ENCODE assay signal across 13 cellular contexts in genomic region chr19:7426986-7427385, GRCh38.
DNase-seq lines count a peak whose midpoint lies in the region; ATAC-seq and TF ChIP-seq lines count a peak whose summit lies in the region.
"Had no signal": no experiment of that assay in that cellular context is flagged by ENCODE, and none has a peak within 500 bp of the region (broad histone marks: within the 10 kb centered on the region; RNA-seq: fewer than 3 reads in every experiment).

No MANE protein-coding gene starts in this region.

- TF ChIP-seq CTCF in lower lobe of right lung (IDR thresholded peaks at IDR 0.05), result no peak
- TF ChIP-seq CTCF in upper lobe of right lung (IDR thresholded peaks at IDR 0.05), result no peak
- TF ChIP-seq CTCF in A673 (conservative IDR thresholded peaks at IDR 0.05; ENCODE audit: low read depth, low read length), result no peak

- H3K27me3 ChIP-seq in lower lobe of right lung (ENCODE audit: low read depth) (no peaks in the 10 kb centered on the region), upper lobe of right lung (no peaks in the 10 kb centered on the region), A673 (replicated peaks; ENCODE audit: insufficient read depth, low read depth, low read length, poor library complexity) (no peaks in the 10 kb centered on the region)

- CTCF ChIA-PET in A673 (lab: Charles Lee), result no interaction called here

- peak; percentile 26 to 29 for DNase-seq in stimulated activated CD4-positive, alpha-beta T cell treated with anti-CD3 and anti-CD28 coated beads, Interleukin-2, amount 100 ng/mL, for 24 hours
- DNase-seq in stimulated activated CD4-positive, alpha-beta T cell treated with anti-CD3 and anti-CD28 coated beads, Interleukin-4, amount 100 ng/mL, for 1 hour, result no peak
- peak; percentile 72 for DNase-seq in activated CD8-positive, alpha-beta memory T cell treated with anti-CD3 and anti-CD28 coated beads, Interleukin-2, amount 50 U/mL, for 48 hours
- DNase-seq in lower lobe of right lung (no peak), upper lobe of right lung (no peak), dedifferentiated amniotic fluid mesenchymal stem cell (ENCODE audit: extremely low spot score) (no peak), A673 (ENCODE audit: low spot score) (no peak)
- DNase-seq: AML-193, DMS79, NCI-H524, T1000 had no signal

- no peak for TF ChIP-seq POLR2A in GM18505 (IDR thresholded peaks at IDR 0.05; ENCODE audit: borderline replicate concordance, extremely low read depth, insufficient read depth, insufficient read length)

- H3K4me3 ChIP-seq in lower lobe of right lung, result no peak overlapping the region
- no peak overlapping the region for H3K4me3 ChIP-seq in upper lobe of right lung
- no peak overlapping the region for H3K4me3 ChIP-seq in A673 (ENCODE audit: low read depth, low read length, poor library complexity, severe bottlenecking)
- H3K4me3 ChIP-seq: K562 had no signal

- H3K4me1 ChIP-seq in lower lobe of right lung, result peaks cover 7% of the 10 kb centered on the region
- H3K4me1 ChIP-seq in upper lobe of right lung, result peaks cover 4% of the 10 kb centered on the region
- no peaks in the 10 kb centered on the region for H3K4me1 ChIP-seq in A673 (ENCODE audit: insufficient read depth, low read length, poor library complexity, severe bottlenecking)

- H3K27ac ChIP-seq in lower lobe of right lung (peak overlapping the region; percentile 74), upper lobe of right lung (peak overlapping the region; percentile 51), A673 (ENCODE audit: low read depth, low read length, poor library complexity, severe bottlenecking) (no peak overlapping the region)

- POLR2A ChIA-PET in A673 (lab: Charles Lee; ENCODE audit: low non-redundant PET), result interaction anchor here (0.6 kb wide), 1 partner anchor 926 kb away, joined by 12 read pairs; no protein-coding TSS in a partner anchor

- intact Hi-C loops in lower lobe of right lung (cut with DNase I), result no loop called here
- intact Hi-C loops in upper lobe of right lung (cut with DNase I), result no loop called here
- intact Hi-C loops in A673 (cut with micrococcal nuclease; ENCODE audit: unreplicated experiment), result no loop called here

- ATAC-seq in lower lobe of right lung, result no peak
- ATAC-seq in upper lobe of right lung, result no peak
- no peak for ATAC-seq in GM18505 (IDR thresholded peaks at IDR 0.05; ENCODE audit: unreplicated experiment)
- ATAC-seq: K562 had no signal

- H3K9me3 ChIP-seq in lower lobe of right lung (no peaks in the 10 kb centered on the region), upper lobe of right lung (no peaks in the 10 kb centered on the region), A673 (ENCODE audit: low read depth, low read length, poor library complexity, severe bottlenecking) (no peaks in the 10 kb centered on the region)

- BruUV-seq in A673 (replicated peaks; lab: Mats Ljungman, UMichigan), result no TSS peak

- H3K36me3 ChIP-seq in lower lobe of right lung, result peaks cover 14% of the 10 kb centered on the region
- H3K36me3 ChIP-seq in upper lobe of right lung, result peaks cover 7% of the 10 kb centered on the region
- no peaks in the 10 kb centered on the region for H3K36me3 ChIP-seq in A673 (ENCODE audit: insufficient read depth, low read length, poor library complexity, severe bottlenecking)

Comparison
In these comparisons a context has a peak if more than half of its experiments do, and no peak if none do; other contexts are left out.
1. DNase-seq: peak in stimulated activated CD4-positive, alpha-beta T cell treated with anti-CD3 and anti-CD28 coated beads, Interleukin-2, amount 100 ng/mL, for 24 hours (2 of 2) and activated CD8-positive, alpha-beta memory T cell treated with anti-CD3 and anti-CD28 coated beads, Interleukin-2, amount 50 U/mL, for 48 hours (single experiment); none in stimulated activated CD4-positive, alpha-beta T cell treated with anti-CD3 and anti-CD28 coated beads, Interleukin-4, amount 100 ng/mL, for 1 hour (single experiment), lower lobe of right lung (single experiment), upper lobe of right lung (single experiment), dedifferentiated amniotic fluid mesenchymal stem cell (single experiment) and A673 (single experiment).